In the genomic region with DNA sequence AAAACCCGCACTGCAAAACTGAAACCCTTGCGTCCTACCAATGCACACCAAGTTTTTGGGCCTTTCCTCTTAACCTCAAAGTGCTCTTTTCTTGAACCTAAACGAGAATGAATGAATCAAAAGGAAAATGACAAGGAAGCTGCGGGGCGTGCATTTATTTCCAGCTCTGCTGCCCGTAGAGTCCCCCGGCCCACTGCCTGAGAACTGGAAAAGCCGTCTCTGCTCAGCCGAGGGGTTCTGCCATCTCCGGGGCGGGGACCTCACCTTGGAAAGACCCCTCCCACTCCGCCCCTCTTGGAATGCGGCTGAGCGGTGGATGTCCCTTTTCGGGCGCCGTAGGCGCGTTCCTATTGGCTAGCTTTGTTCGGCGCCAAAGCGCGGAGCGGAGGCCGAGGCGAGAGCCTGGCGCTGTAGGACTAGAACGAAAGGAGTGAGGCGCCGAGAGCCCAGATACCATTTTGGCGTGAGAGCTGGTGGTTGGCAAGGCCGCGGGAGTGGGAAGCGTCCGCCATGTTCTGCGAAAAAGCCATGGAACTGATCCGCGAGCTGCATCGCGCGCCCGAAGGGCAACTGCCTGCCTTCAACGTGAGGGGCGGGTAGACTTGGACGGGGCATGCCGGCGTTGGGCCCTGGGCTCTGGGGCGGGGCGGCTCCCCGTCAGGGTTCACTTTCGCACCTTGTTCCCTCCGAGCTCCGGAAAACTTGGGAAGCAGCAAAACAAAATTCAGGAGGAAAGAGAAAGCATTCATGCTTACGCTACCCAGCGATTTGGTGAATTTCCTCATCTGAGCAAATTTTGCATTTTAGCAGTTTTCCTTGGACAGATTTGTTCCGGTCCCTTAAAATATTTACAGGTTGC, we compare ENCODE assay signal across 1 cellular context.
TF ChIP-seq lines count a peak whose summit lies in the region.

A gene (plus strand): TSS at position 363 of the 859 bp plus-strand sequence. CDS start 148 bp downstream, at position 511.

TF ChIP-seq in HepG2, 621 proteins besides CTCF, POLR2A, EP300 and RAD21 (continued from another document and continues in another):
- TF ChIP-seq, protein P1, sequence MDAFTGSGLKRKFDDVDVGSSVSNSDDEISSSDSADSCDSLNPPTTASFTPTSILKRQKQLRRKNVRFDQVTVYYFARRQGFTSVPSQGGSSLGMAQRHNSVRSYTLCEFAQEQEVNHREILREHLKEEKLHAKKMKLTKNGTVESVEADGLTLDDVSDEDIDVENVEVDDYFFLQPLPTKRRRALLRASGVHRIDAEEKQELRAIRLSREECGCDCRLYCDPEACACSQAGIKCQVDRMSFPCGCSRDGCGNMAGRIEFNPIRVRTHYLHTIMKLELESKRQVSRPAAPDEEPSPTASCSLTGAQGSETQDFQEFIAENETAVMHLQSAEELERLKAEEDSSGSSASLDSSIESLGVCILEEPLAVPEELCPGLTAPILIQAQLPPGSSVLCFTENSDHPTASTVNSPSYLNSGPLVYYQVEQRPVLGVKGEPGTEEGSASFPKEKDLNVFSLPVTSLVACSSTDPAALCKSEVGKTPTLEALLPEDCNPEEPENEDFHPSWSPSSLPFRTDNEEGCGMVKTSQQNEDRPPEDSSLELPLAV (CRISPR knock-in tag; conservative IDR thresholded peaks at IDR 0.05; ENCODE audit: low read depth): no peak; the same call in 1 of the 2 replicates
- peak; percentile 94 to 99; a peak in 3 of 4 replicates for TF ChIP-seq KLF16 (CRISPR knock-in tag; IDR thresholded peaks at IDR 0.05)
- TF ChIP-seq, protein P2, sequence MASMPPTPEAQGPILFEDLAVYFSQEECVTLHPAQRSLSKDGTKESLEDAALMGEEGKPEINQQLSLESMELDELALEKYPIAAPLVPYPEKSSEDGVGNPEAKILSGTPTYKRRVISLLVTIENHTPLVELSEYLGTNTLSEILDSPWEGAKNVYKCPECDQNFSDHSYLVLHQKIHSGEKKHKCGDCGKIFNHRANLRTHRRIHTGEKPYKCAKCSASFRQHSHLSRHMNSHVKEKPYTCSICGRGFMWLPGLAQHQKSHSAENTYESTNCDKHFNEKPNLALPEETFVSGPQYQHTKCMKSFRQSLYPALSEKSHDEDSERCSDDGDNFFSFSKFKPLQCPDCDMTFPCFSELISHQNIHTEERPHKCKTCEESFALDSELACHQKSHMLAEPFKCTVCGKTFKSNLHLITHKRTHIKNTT (CRISPR knock-in tag; IDR thresholded peaks at IDR 0.05): peak; percentile 95
- no peak for TF ChIP-seq ZNF10 (CRISPR knock-in tag; IDR thresholded peaks at IDR 0.05; ENCODE audit: borderline replicate concordance, low read depth)
- TF ChIP-seq, protein P3, sequence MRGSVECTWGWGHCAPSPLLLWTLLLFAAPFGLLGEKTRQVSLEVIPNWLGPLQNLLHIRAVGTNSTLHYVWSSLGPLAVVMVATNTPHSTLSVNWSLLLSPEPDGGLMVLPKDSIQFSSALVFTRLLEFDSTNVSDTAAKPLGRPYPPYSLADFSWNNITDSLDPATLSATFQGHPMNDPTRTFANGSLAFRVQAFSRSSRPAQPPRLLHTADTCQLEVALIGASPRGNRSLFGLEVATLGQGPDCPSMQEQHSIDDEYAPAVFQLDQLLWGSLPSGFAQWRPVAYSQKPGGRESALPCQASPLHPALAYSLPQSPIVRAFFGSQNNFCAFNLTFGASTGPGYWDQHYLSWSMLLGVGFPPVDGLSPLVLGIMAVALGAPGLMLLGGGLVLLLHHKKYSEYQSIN (CRISPR knock-in tag; IDR thresholded peaks at IDR 0.05; ENCODE audit: borderline replicate concordance): no peak
- TF ChIP-seq ZNF678 (CRISPR knock-in tag; IDR thresholded peaks at IDR 0.05): peak; percentile 98; the same call in 1 of the 2 replicates
- TF ChIP-seq ATM (IDR thresholded peaks at IDR 0.05; ENCODE audit: borderline replicate concordance): no peak
- TF ChIP-seq, protein P4, sequence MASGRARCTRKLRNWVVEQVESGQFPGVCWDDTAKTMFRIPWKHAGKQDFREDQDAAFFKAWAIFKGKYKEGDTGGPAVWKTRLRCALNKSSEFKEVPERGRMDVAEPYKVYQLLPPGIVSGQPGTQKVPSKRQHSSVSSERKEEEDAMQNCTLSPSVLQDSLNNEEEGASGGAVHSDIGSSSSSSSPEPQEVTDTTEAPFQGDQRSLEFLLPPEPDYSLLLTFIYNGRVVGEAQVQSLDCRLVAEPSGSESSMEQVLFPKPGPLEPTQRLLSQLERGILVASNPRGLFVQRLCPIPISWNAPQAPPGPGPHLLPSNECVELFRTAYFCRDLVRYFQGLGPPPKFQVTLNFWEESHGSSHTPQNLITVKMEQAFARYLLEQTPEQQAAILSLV (CRISPR knock-in tag; IDR thresholded peaks at IDR 0.05; ENCODE audit: borderline replicate concordance): peak; percentile 99
- peak; percentile 95 for TF ChIP-seq ZFAT (CRISPR knock-in tag; conservative IDR thresholded peaks at IDR 0.05)
- TF ChIP-seq, protein P5, sequence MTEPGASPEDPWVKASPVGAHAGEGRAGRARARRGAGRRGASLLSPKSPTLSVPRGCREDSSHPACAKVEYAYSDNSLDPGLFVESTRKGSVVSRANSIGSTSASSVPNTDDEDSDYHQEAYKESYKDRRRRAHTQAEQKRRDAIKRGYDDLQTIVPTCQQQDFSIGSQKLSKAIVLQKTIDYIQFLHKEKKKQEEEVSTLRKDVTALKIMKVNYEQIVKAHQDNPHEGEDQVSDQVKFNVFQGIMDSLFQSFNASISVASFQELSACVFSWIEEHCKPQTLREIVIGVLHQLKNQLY (CRISPR knock-in tag; IDR thresholded peaks at IDR 0.05): peak; percentile 74
- peak; percentile 97 for TF ChIP-seq TAF1 (CRISPR knock-in tag; IDR thresholded peaks at IDR 0.05)
- peak; percentile 99; the same call in 1 of the 2 replicates for TF ChIP-seq ZNF589 (CRISPR knock-in tag; conservative IDR thresholded peaks at IDR 0.05)
- peak; percentile 75; the same call in 1 of the 2 replicates for TF ChIP-seq ZNF484 (CRISPR knock-in tag; IDR thresholded peaks at IDR 0.05; ENCODE audit: borderline replicate concordance, low read depth)
- peak; percentile 70; the same call in 1 of the 2 replicates for TF ChIP-seq JUND (CRISPR knock-in tag; IDR thresholded peaks at IDR 0.05)
- TF ChIP-seq TEAD3 (CRISPR knock-in tag; optimal IDR thresholded peaks at IDR 0.05; ENCODE audit: borderline replicate concordance): peak; percentile 100
- TF ChIP-seq, protein P6, sequence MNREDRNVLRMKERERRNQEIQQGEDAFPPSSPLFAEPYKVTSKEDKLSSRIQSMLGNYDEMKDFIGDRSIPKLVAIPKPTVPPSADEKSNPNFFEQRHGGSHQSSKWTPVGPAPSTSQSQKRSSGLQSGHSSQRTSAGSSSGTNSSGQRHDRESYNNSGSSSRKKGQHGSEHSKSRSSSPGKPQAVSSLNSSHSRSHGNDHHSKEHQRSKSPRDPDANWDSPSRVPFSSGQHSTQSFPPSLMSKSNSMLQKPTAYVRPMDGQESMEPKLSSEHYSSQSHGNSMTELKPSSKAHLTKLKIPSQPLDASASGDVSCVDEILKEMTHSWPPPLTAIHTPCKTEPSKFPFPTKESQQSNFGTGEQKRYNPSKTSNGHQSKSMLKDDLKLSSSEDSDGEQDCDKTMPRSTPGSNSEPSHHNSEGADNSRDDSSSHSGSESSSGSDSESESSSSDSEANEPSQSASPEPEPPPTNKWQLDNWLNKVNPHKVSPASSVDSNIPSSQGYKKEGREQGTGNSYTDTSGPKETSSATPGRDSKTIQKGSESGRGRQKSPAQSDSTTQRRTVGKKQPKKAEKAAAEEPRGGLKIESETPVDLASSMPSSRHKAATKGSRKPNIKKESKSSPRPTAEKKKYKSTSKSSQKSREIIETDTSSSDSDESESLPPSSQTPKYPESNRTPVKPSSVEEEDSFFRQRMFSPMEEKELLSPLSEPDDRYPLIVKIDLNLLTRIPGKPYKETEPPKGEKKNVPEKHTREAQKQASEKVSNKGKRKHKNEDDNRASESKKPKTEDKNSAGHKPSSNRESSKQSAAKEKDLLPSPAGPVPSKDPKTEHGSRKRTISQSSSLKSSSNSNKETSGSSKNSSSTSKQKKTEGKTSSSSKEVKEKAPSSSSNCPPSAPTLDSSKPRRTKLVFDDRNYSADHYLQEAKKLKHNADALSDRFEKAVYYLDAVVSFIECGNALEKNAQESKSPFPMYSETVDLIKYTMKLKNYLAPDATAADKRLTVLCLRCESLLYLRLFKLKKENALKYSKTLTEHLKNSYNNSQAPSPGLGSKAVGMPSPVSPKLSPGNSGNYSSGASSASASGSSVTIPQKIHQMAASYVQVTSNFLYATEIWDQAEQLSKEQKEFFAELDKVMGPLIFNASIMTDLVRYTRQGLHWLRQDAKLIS (CRISPR knock-in tag; IDR thresholded peaks at IDR 0.05): no peak
- TF ChIP-seq ZNF234 (CRISPR knock-in tag; conservative IDR thresholded peaks at IDR 0.05): no peak; the same call in 1 of the 2 replicates
- peak; percentile 20; the same call in 1 of the 2 replicates for TF ChIP-seq KDM6A (CRISPR knock-in tag; IDR thresholded peaks at IDR 0.05; ENCODE audit: low read depth)
- no peak for TF ChIP-seq RBM22 (optimal IDR thresholded peaks at IDR 0.05; ENCODE audit: low read length)
- TF ChIP-seq FLYWCH1 (CRISPR knock-in tag; IDR thresholded peaks at IDR 0.05): peak; percentile 93
- TF ChIP-seq, protein P7, sequence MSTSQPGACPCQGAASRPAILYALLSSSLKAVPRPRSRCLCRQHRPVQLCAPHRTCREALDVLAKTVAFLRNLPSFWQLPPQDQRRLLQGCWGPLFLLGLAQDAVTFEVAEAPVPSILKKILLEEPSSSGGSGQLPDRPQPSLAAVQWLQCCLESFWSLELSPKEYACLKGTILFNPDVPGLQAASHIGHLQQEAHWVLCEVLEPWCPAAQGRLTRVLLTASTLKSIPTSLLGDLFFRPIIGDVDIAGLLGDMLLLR (CRISPR knock-in tag; IDR thresholded peaks at IDR 0.05): peak; percentile 99
- TF ChIP-seq ZSCAN12 (CRISPR knock-in tag; IDR thresholded peaks at IDR 0.05): peak; percentile 96
- peak; percentile 88 for TF ChIP-seq ELF4 (CRISPR knock-in tag; IDR thresholded peaks at IDR 0.05; ENCODE audit: borderline replicate concordance)
- TF ChIP-seq BORCS8-MEF2B (CRISPR knock-in tag; IDR thresholded peaks at IDR 0.05): peak; percentile 100
- TF ChIP-seq ETV6 (CRISPR knock-in tag; conservative IDR thresholded peaks at IDR 0.05): peak; percentile 97
- peak; percentile 90 for TF ChIP-seq ZNF17 (CRISPR knock-in tag; IDR thresholded peaks at IDR 0.05)
- peak; percentile 98 for TF ChIP-seq SP5 (CRISPR knock-in tag; IDR thresholded peaks at IDR 0.05; ENCODE audit: borderline replicate concordance, low read depth)
- TF ChIP-seq, protein P8, sequence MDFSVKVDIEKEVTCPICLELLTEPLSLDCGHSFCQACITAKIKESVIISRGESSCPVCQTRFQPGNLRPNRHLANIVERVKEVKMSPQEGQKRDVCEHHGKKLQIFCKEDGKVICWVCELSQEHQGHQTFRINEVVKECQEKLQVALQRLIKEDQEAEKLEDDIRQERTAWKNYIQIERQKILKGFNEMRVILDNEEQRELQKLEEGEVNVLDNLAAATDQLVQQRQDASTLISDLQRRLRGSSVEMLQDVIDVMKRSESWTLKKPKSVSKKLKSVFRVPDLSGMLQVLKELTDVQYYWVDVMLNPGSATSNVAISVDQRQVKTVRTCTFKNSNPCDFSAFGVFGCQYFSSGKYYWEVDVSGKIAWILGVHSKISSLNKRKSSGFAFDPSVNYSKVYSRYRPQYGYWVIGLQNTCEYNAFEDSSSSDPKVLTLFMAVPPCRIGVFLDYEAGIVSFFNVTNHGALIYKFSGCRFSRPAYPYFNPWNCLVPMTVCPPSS (IDR thresholded peaks at IDR 0.05): no peak
- TF ChIP-seq SMYD3 (CRISPR knock-in tag; IDR thresholded peaks at IDR 0.05): peak; percentile 100
- TF ChIP-seq MBNL3 (CRISPR knock-in tag; conservative IDR thresholded peaks at IDR 0.05): no peak
- TF ChIP-seq, protein P9, sequence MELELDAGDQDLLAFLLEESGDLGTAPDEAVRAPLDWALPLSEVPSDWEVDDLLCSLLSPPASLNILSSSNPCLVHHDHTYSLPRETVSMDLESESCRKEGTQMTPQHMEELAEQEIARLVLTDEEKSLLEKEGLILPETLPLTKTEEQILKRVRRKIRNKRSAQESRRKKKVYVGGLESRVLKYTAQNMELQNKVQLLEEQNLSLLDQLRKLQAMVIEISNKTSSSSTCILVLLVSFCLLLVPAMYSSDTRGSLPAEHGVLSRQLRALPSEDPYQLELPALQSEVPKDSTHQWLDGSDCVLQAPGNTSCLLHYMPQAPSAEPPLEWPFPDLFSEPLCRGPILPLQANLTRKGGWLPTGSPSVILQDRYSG (CRISPR knock-in tag; IDR thresholded peaks at IDR 0.05): peak; percentile 98
- peak; percentile 98 for TF ChIP-seq KDM5A (IDR thresholded peaks at IDR 0.05; ENCODE audit: borderline replicate concordance, low read length)
- TF ChIP-seq ZNF773 (CRISPR knock-in tag; IDR thresholded peaks at IDR 0.05; ENCODE audit: borderline replicate concordance): peak; percentile 98; the same call in 1 of the 2 replicates
- TF ChIP-seq, protein P10, sequence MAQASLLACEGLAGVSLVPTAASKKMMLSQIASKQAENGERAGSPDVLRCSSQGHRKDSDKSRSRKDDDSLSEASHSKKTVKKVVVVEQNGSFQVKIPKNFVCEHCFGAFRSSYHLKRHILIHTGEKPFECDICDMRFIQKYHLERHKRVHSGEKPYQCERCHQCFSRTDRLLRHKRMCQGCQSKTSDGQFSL (CRISPR knock-in tag; IDR thresholded peaks at IDR 0.05): peak; percentile 88
- TF ChIP-seq SUZ12 (IDR thresholded peaks at IDR 0.05; ENCODE audit: low read depth, low read length): no peak
- TF ChIP-seq FIP1L1 (IDR thresholded peaks at IDR 0.05; ENCODE audit: borderline replicate concordance, insufficient read depth, low read depth, low read length): no peak
- peak; percentile 98 for TF ChIP-seq ZC3H13 (CRISPR knock-in tag; IDR thresholded peaks at IDR 0.05)
- TF ChIP-seq, protein P11, sequence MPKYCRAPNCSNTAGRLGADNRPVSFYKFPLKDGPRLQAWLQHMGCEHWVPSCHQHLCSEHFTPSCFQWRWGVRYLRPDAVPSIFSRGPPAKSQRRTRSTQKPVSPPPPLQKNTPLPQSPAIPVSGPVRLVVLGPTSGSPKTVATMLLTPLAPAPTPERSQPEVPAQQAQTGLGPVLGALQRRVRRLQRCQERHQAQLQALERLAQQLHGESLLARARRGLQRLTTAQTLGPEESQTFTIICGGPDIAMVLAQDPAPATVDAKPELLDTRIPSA (CRISPR knock-in tag; IDR thresholded peaks at IDR 0.05; ENCODE audit: borderline replicate concordance): peak; percentile 56; the same call in 1 of the 2 replicates
- peak; percentile 99 for TF ChIP-seq ZNF724P (CRISPR knock-in tag; IDR thresholded peaks at IDR 0.05; ENCODE audit: borderline replicate concordance)
- peak; percentile 89; the same call in 1 of the 2 replicates for TF ChIP-seq ZNF468 (CRISPR knock-in tag; IDR thresholded peaks at IDR 0.05)
- peak; percentile 99 for TF ChIP-seq YEATS2 (CRISPR knock-in tag; IDR thresholded peaks at IDR 0.05; ENCODE audit: borderline replicate concordance)
- TF ChIP-seq ZNF720 (CRISPR knock-in tag; IDR thresholded peaks at IDR 0.05): no peak
- peak; percentile 93 for TF ChIP-seq TEAD2 (CRISPR knock-in tag; IDR thresholded peaks at IDR 0.05)
- TF ChIP-seq, protein P12, sequence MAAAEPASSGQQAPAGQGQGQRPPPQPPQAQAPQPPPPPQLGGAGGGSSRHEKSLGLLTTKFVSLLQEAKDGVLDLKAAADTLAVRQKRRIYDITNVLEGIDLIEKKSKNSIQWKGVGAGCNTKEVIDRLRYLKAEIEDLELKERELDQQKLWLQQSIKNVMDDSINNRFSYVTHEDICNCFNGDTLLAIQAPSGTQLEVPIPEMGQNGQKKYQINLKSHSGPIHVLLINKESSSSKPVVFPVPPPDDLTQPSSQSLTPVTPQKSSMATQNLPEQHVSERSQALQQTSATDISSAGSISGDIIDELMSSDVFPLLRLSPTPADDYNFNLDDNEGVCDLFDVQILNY (CRISPR knock-in tag; conservative IDR thresholded peaks at IDR 0.05): peak; percentile 99
- no peak for TF ChIP-seq SYNCRIP (IDR thresholded peaks at IDR 0.05; ENCODE audit: insufficient read depth, low read depth, low read length)
- TF ChIP-seq ZNF337 (CRISPR knock-in tag; IDR thresholded peaks at IDR 0.05; ENCODE audit: borderline replicate concordance, low read depth): peak; percentile 88; the same call in 1 of the 2 replicates
